In the genomic region with DNA sequence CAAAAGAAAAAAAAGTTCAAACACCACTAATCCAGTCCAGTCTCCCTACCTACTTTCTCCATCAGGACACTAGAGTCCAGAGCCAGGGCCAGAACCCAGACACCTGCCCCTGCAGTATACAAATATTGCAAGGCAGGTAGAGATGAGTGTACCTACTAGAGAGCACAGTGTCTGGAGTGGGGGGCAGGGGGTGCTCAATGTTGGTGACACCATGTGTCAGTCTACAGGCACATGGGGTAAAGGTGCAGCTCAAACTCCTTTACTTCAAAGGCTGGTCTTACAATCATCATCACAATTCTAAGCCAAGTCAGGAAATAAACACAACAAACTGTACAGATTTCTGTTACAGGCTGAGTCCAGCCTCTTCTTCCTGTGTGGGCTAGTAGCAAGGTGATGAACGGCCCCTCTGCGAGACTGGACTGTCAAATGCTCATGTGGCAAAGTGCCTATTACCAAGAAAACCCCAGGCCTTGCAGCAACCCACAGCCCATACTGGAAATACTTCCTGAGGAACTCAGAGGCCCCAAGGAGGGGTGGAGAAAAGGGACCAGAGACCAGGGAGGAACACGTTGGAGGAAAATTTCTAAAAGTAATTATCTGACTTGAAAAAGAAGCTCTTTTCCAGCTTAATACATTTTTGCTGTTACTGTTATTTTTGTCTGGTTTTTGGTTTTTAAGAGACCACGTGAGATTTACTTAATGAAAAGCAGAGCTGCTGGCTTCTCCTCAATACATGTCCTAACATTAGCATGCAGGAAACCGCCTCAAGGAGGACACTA, we compare ENCODE assay signal across 8 cellular contexts.
DNase-seq lines count a peak whose midpoint lies in the region; ATAC-seq and TF ChIP-seq lines count a peak whose summit lies in the region.

No MANE protein-coding gene starts in this region.

- no peaks in the 10 kb centered on the region for H3K27me3 ChIP-seq in KMS-11 (ENCODE audit: insufficient read depth, low read depth)

- H3K79me2 ChIP-seq in KMS-11 (ENCODE audit: insufficient read depth, low read depth), result no peaks in the 10 kb centered on the region

- peak; percentile 56 for DNase-seq in AG08395 (ENCODE audit: low spot score)
- DNase-seq in cardiac fibroblast (ENCODE audit: low read depth in 2 of 2), result peak; percentile 54 to 78
- DNase-seq in midbrain (lab: John Stamatoyannopoulos, UW), result peak; percentile 47
- no peak for DNase-seq in cerebellar nuclear complex (lab: John Stamatoyannopoulos, UW)

- H3K27ac ChIP-seq in KMS-11, result peak overlapping the region; percentile 37; the same call in 1 of the 2 replicates

- H4K20me1 ChIP-seq in KMS-11 (ENCODE audit: insufficient read depth), result no peaks in the 10 kb centered on the region

- peak overlapping the region; percentile 98; the same call in 1 of the 2 replicates for H3K4me2 ChIP-seq in KMS-11

- H3K9ac ChIP-seq in KMS-11, result no peak overlapping the region

- H3K36me3 ChIP-seq in KMS-11 (ENCODE audit: insufficient read depth), result no peaks in the 10 kb centered on the region

- no peak overlapping the region for H3K4me3 ChIP-seq in KMS-11 (IDR thresholded peaks at IDR 0.05; ENCODE audit: insufficient read depth, low read depth, low read length)
- H3K4me3 ChIP-seq in cardiac fibroblast (replicated peaks in 1 of 2; ENCODE audit: low read depth in 2 of 2, low read length in 2 of 2), result no peak overlapping the region

- H2AFZ ChIP-seq in KMS-11 (ENCODE audit: low read depth), result no peak overlapping the region

- ATAC-seq in HG03025 (IDR thresholded peaks at IDR 0.05; ENCODE audit: low FRiP score, unreplicated experiment) (no peak), GM19395 (IDR thresholded peaks at IDR 0.05; ENCODE audit: unreplicated experiment) (no peak), GM19463 (IDR thresholded peaks at IDR 0.05; ENCODE audit: unreplicated experiment) (no peak)

- no peak for TF ChIP-seq CTCF in KMS-11 (conservative IDR thresholded peaks at IDR 0.05; ENCODE audit: low read depth, low read length)
- TF ChIP-seq CTCF in cardiac fibroblast (IDR thresholded peaks at IDR 0.05; ENCODE audit: low read depth, low read length), result no peak

- peaks cover 92% of the 10 kb centered on the region for H3K4me1 ChIP-seq in KMS-11 (ENCODE audit: low read depth, poor library complexity, severe bottlenecking)

Comparison
In these comparisons a context has a peak if more than half of its experiments do, and no peak if none do; other contexts are left out.
1. DNase-seq: peak in AG08395 (single experiment), cardiac fibroblast (2 of 2) and midbrain (single experiment); none in cerebellar nuclear complex (0 of 2).